23 cellular contexts compared by ENCODE assay signal in the genomic region with DNA sequence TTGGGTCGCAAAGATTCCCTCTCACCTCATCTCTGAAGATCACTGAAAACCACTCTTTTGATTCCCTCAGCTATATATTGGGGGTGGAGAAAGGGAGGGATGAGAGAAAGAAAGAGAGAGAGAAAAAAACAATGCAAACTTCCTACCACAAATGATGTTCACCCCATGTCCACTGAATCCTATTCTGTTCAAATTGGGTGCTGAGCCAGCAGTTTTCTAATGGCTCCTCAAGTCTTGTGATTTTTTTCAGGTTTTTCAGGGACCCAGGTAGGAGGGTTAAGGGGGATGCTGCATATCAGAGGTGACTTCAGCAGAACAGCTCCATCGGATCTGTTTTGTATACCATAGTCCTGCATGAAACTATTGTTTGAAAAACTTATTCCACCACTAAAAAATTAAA.
DNase-seq lines count a peak whose midpoint lies in the region; ATAC-seq, FAIRE-seq and TF ChIP-seq lines count a peak whose summit lies in the region.
"Had no signal": no experiment of that assay in that cellular context is flagged by ENCODE, and none has a peak within 500 bp of the region (broad histone marks: within the 10 kb centered on the region; RNA-seq: fewer than 3 reads in every experiment).

No MANE protein-coding gene starts in this region.

- H3K9me3 ChIP-seq in SJCRH30 (replicated peaks) (no peaks in the 10 kb centered on the region), esophagus squamous epithelium (no peaks in the 10 kb centered on the region), gastrocnemius medialis (no peaks in the 10 kb centered on the region)
- H3K9me3 ChIP-seq in CD8-positive, alpha-beta memory T cell (ENCODE audit: low read length) = no peaks in the 10 kb centered on the region

- no peak for ATAC-seq in gastrocnemius medialis
- no peak for ATAC-seq in GM21390 (IDR thresholded peaks at IDR 0.05; ENCODE audit: unreplicated experiment)
- ATAC-seq: activated CD8-positive, alpha-beta T cell treated with anti-CD3 and anti-CD28 coated beads, Interleukin-2, amount 10 ng/mL, durations not matched to agents 7 days and 5 days; natural killer cell treated with Interleukin-12 subunit alpha and Interleukin-12 subunit beta and Interleukin-15 and Interleukin-18, amount 100 ng/mL, for 72 hours had no signal

- H3K36me3 Mint-ChIP-seq in CD8-positive, alpha-beta memory T cell = no peaks in the 10 kb centered on the region
- H3K36me3 Mint-ChIP-seq: CD14-positive monocyte; natural killer cell treated with Interleukin-12 subunit alpha and Interleukin-12 subunit beta and Interleukin-15 and Interleukin-18, amount 100 ng/mL, for 72 hours had no signal

- no peak overlapping the region for H3K4me3 Mint-ChIP-seq in CD8-positive, alpha-beta memory T cell
- H3K4me3 Mint-ChIP-seq: activated B cell treated with CpG ODN at 0.5 μM for 24 hours; activated CD8-positive, alpha-beta T cell treated with anti-CD3 and anti-CD28 coated beads, Interleukin-2, amount 10 ng/mL, durations not matched to agents 7 days and 5 days; activated T-cell treated with anti-CD3 and anti-CD28 coated beads, Interleukin-2, amount 50 U/mL, for 24 hours; CD14-positive monocyte; natural killer cell treated with Interleukin-12 subunit alpha and Interleukin-12 subunit beta and Interleukin-15 and Interleukin-18, amount 100 ng/mL, for 72 hours; stimulated activated naive CD8-positive, alpha-beta T cell treated with anti-CD3 and anti-CD28 coated beads, Interleukin-15, Interleukin-2, amounts not matched to agents 100 ng/mL and 50 ng/mL, for 24 hours had no signal

- DNase-seq in SJCRH30 = no peak
- no peak for DNase-seq in esophagus squamous epithelium (lab: John Stamatoyannopoulos, UW)
- no peak for DNase-seq in gastrocnemius medialis
- no peak for DNase-seq in COR-L47 (lab: John Stamatoyannopoulos, UW)
- no peak for DNase-seq in CD8-positive, alpha-beta memory T cell
- no peak for DNase-seq in GM19239 (ENCODE audit: insufficient read length, low spot score)
- DNase-seq: activated B cell treated with CpG ODN at 0.5 μM for 24 hours; activated CD8-positive, alpha-beta T cell treated with anti-CD3 and anti-CD28 coated beads, Interleukin-2, amount 10 ng/mL, durations not matched to agents 7 days and 5 days; activated naive CD4-positive, alpha-beta T cell treated with Interleukin-2 at 50 U/mL for 16 hours; activated T-cell treated with anti-CD3 and anti-CD28 coated beads, Interleukin-2, amount 50 U/mL, for 24 hours; amniotic stem cell; erythroblast; GDM1; GOT3; NCI-H2081; NK-92 treated with Interleukin-12 subunit alpha and Interleukin-12 subunit beta, amount 100 ng/mL, for 24 hours; stimulated activated CD4-positive, alpha-beta T cell treated with anti-CD3 and anti-CD28 coated beads, Interleukin-4, amount 100 ng/mL, for 24 hours; T-helper 9 cell had no signal

- H3K9me3 Mint-ChIP-seq in CD8-positive, alpha-beta memory T cell = no peaks in the 10 kb centered on the region
- H3K9me3 Mint-ChIP-seq: activated B cell treated with CpG ODN at 0.5 μM for 24 hours; activated T-cell treated with anti-CD3 and anti-CD28 coated beads, Interleukin-2, amount 50 U/mL, for 24 hours; CD14-positive monocyte; natural killer cell treated with Interleukin-12 subunit alpha and Interleukin-12 subunit beta and Interleukin-15 and Interleukin-18, amount 100 ng/mL, for 72 hours; stimulated activated naive CD8-positive, alpha-beta T cell treated with anti-CD3 and anti-CD28 coated beads, Interleukin-15, Interleukin-2, amounts not matched to agents 100 ng/mL and 50 ng/mL, for 24 hours had no signal

- no peak for FAIRE-seq in GM19239 (lab: Jason Lieb, UNC)

- H3K27ac ChIP-seq in 22Rv1 (peak overlapping the region; percentile 86), SJCRH30 (peak overlapping the region; percentile 98), esophagus squamous epithelium (peak overlapping the region; percentile 52 to 92 (median 84)), gastrocnemius medialis (peak overlapping the region; percentile 90 to 96 (median 93))
- no peak overlapping the region for H3K27ac ChIP-seq in CD8-positive, alpha-beta memory T cell (ENCODE audit: low read depth, low read length)

- peaks cover 70% of the 10 kb centered on the region for H3K4me1 ChIP-seq in SJCRH30
- peaks cover 41 to 96% (median 51%) of the 10 kb centered on the region in 3 donors for H3K4me1 ChIP-seq in esophagus squamous epithelium
- H3K4me1 ChIP-seq in gastrocnemius medialis = peaks cover 54 to 69% of the 10 kb centered on the region in 2 donors
- no peaks in the 10 kb centered on the region for H3K4me1 ChIP-seq in CD8-positive, alpha-beta memory T cell (ENCODE audit: insufficient read depth, low read length)

- WGBS in esophagus squamous epithelium, 2 donors = 89 to 100% methylated on average over 2 of the region's 2 CpGs

- H3K27ac Mint-ChIP-seq in CD8-positive, alpha-beta memory T cell = no peak overlapping the region
- H3K27ac Mint-ChIP-seq: activated B cell treated with CpG ODN at 0.5 μM for 24 hours; activated CD8-positive, alpha-beta T cell treated with anti-CD3 and anti-CD28 coated beads, Interleukin-2, amount 10 ng/mL, durations not matched to agents 7 days and 5 days; activated T-cell treated with anti-CD3 and anti-CD28 coated beads, Interleukin-2, amount 50 U/mL, for 24 hours; CD14-positive monocyte; natural killer cell treated with Interleukin-12 subunit alpha and Interleukin-12 subunit beta and Interleukin-15 and Interleukin-18, amount 100 ng/mL, for 72 hours; stimulated activated naive CD8-positive, alpha-beta T cell treated with anti-CD3 and anti-CD28 coated beads, Interleukin-15, Interleukin-2, amounts not matched to agents 100 ng/mL and 50 ng/mL, for 24 hours had no signal

- peaks cover 4 to 6% (median 5%) of the 10 kb centered on the region in 3 donors for H3K4me1 Mint-ChIP-seq in CD8-positive, alpha-beta memory T cell

- CTCF ChIA-PET in CD8-positive, alpha-beta memory T cell (lab: Charles Lee) = interaction anchor here (0.6 to 1.6 kb wide), 3 partner anchors 9 to 16 kb away, joined by 3 to 4 read pairs (median 3); no protein-coding TSS in a partner anchor

- H3K4me3 ChIP-seq in SJCRH30 (no peak overlapping the region), esophagus squamous epithelium (no peak overlapping the region), gastrocnemius medialis (no peak overlapping the region)
- no peak overlapping the region for H3K4me3 ChIP-seq in CD8-positive, alpha-beta memory T cell (ENCODE audit: low read length)

- TF ChIP-seq POLR2A in esophagus squamous epithelium (IDR thresholded peaks at IDR 0.05) (no peak), gastrocnemius medialis (IDR thresholded peaks at IDR 0.05) (no peak)

- H3K36me3 ChIP-seq in SJCRH30 (no peaks in the 10 kb centered on the region), esophagus squamous epithelium (no peaks in the 10 kb centered on the region), gastrocnemius medialis (no peaks in the 10 kb centered on the region)
- H3K36me3 ChIP-seq in CD8-positive, alpha-beta memory T cell (ENCODE audit: insufficient read depth, low read length) = no peaks in the 10 kb centered on the region

- H3K27me3 ChIP-seq in SJCRH30 (no peaks in the 10 kb centered on the region), esophagus squamous epithelium (no peaks in the 10 kb centered on the region), gastrocnemius medialis (no peaks in the 10 kb centered on the region)
- no peaks in the 10 kb centered on the region for H3K27me3 ChIP-seq in CD8-positive, alpha-beta memory T cell (ENCODE audit: insufficient read depth, low read length, poor library complexity, severe bottlenecking)

- peaks cover 0 to 4% of the 10 kb centered on the region in 2 donors for H3K27me3 Mint-ChIP-seq in CD8-positive, alpha-beta memory T cell
- H3K27me3 Mint-ChIP-seq: natural killer cell treated with Interleukin-12 subunit alpha and Interleukin-12 subunit beta and Interleukin-15 and Interleukin-18, amount 100 ng/mL, for 72 hours had no signal

- POLR2A ChIA-PET in CD8-positive, alpha-beta memory T cell (lab: Charles Lee) = no interaction called here

- no peak for TF ChIP-seq CTCF in 22Rv1 (IDR thresholded peaks at IDR 0.05)
- TF ChIP-seq CTCF in esophagus squamous epithelium (IDR thresholded peaks at IDR 0.05) = no peak
- TF ChIP-seq CTCF in gastrocnemius medialis (IDR thresholded peaks at IDR 0.05 in 4 of 5, conservative IDR thresholded peaks at IDR 0.05 in 1 of 5) = no peak

- in situ Hi-C loops in gastrocnemius medialis (cut with MboI; ENCODE audit: low sequenced_read_pairs in 4 of 4) = no loop called here

- intact Hi-C loops in esophagus squamous epithelium (cut with DNase I) = no loop called here
- intact Hi-C loops in gastrocnemius medialis (cut with DNase I; ENCODE audit: low total_unique reads) = loop anchor here (1.0 to 5.0 kb wide), 4 partner anchors 17 to 210 kb away; no protein-coding TSS in a partner anchor
